ENCODE assay signal across 1 cellular context in genomic region chr2:160471950-160472349, GRCh38.
TF ChIP-seq lines count a peak whose summit lies in the region.

No MANE protein-coding gene starts in this region.

TF ChIP-seq in IMR-90, 13 proteins besides CTCF, POLR2A, EP300 and RAD21:
- TF ChIP-seq RFX5 (IDR thresholded peaks at IDR 0.05; ENCODE audit: low read depth, low read length) (no peak), CEBPB (IDR thresholded peaks at IDR 0.05; ENCODE audit: low read depth, low read length) (no peak), BHLHE40 (IDR thresholded peaks at IDR 0.05; ENCODE audit: low read depth, low read length) (no peak), ELK1 (IDR thresholded peaks at IDR 0.05; ENCODE audit: borderline replicate concordance, low read depth, low read length) (no peak), CHD1 (IDR thresholded peaks at IDR 0.05; ENCODE audit: low read depth, low read length) (no peak), MAFK (IDR thresholded peaks at IDR 0.05; ENCODE audit: low read depth, low read length) (no peak), SMC3 (IDR thresholded peaks at IDR 0.05; ENCODE audit: low read depth, low read length) (no peak), USF2 (IDR thresholded peaks at IDR 0.05; ENCODE audit: low read depth, low read length) (no peak), MAZ (IDR thresholded peaks at IDR 0.05; ENCODE audit: borderline replicate concordance, low read depth, low read length) (no peak), NFE2L2 (IDR thresholded peaks at IDR 0.05; ENCODE audit: low read depth, low read length) (no peak), MXI1 (IDR thresholded peaks at IDR 0.05; ENCODE audit: borderline replicate concordance, low read depth, low read length) (no peak), FOS (IDR thresholded peaks at IDR 0.05; ENCODE audit: low read depth, low read length) (no peak), RCOR1 (IDR thresholded peaks at IDR 0.05; ENCODE audit: insufficient replicate concordance, low read length) (no peak)
